ENCODE assay signal across 9 cellular contexts in the genomic region with DNA sequence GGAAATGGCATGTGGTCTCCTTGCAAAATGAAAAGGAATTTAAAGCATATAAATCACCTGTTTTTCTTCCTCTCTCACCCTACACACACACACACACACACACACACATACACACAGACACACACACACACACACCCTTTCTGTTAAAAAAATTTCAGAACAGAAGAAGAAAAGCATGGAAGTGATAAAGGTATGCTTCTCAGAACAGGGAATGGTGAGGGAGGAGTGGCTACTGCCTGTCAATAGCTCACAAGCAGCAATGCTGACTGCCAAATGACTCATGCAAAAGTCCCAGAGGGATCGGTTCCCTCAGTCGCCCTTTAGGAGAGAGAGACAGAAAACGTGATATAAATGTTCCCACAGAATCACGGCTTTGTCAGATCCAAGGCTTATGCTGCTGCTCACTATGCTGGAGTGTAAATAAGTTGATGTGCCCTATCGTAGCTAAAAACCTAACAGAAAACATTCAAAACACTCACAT.
DNase-seq lines count a peak whose midpoint lies in the region; ATAC-seq and TF ChIP-seq lines count a peak whose summit lies in the region.
"Had no signal": no experiment of that assay in that cellular context is flagged by ENCODE, and none has a peak within 500 bp of the region (broad histone marks: within the 10 kb centered on the region; RNA-seq: fewer than 3 reads in every experiment).

No MANE protein-coding gene starts in this region.

- no peaks in the 10 kb centered on the region for H4K20me1 ChIP-seq in mammary epithelial cell (ENCODE audit: insufficient read depth, low read length)

- in situ Hi-C loops in mammary epithelial cell (cut with MboI; ENCODE audit: low sequenced_read_pairs in 2 of 2), result no loop called here

- H3K27me3 ChIP-seq in mammary epithelial cell (ENCODE audit: insufficient read depth, low read length) (no peaks in the 10 kb centered on the region), uterus (no peaks in the 10 kb centered on the region)
- H3K27me3 ChIP-seq: neutrophil had no signal

- peak overlapping the region; percentile 88 for H3K27ac ChIP-seq in mammary epithelial cell (ENCODE audit: insufficient read depth, low read depth, low read length)
- no peak overlapping the region for H3K27ac ChIP-seq in uterus
- H3K27ac ChIP-seq: neutrophil had no signal

- 0% methylated on average over 4 of the region's 5 CpGs for WGBS in mammary epithelial cell (ENCODE audit: low coverage, missing lambda C conversion rate)

- CTCF ChIA-PET in mammary epithelial cell (lab: Charles Lee; ENCODE audit: low non-redundant PET), result interaction anchor here (0.6 to 0.7 kb wide), 2 partner anchors 13 to 1534 kb away, joined by 3 to 11 read pairs; no protein-coding TSS in a partner anchor

- peak overlapping the region; percentile 67 for H3K9ac ChIP-seq in mammary epithelial cell (ENCODE audit: insufficient read depth, low read length)

- H3K79me2 ChIP-seq in mammary epithelial cell (ENCODE audit: insufficient read depth, low read length), result no peaks in the 10 kb centered on the region

- peaks cover 23% of the 10 kb centered on the region for H3K4me1 ChIP-seq in mammary epithelial cell (ENCODE audit: insufficient read depth, low read length)
- no peaks in the 10 kb centered on the region for H3K4me1 ChIP-seq in uterus

- no TSS peak for BruUV-seq in mammary epithelial cell (replicated peaks; lab: Mats Ljungman, UMichigan)

- H3K4me3 ChIP-seq in mammary epithelial cell (replicated peaks in 1 of 3; ENCODE audit: insufficient read depth in 1 of 3, low read depth in 2 of 3, low read length in 3 of 3) (peak overlapping the region in 1 of 3 experiments; percentile 23), uterus (no peak overlapping the region)

- no peaks in the 10 kb centered on the region for H3K36me3 ChIP-seq in mammary epithelial cell (ENCODE audit: insufficient read depth, low read length)
- no peaks in the 10 kb centered on the region for H3K36me3 ChIP-seq in uterus
- H3K36me3 ChIP-seq: neutrophil had no signal

- H3K9me3 ChIP-seq in mammary epithelial cell (replicated peaks; ENCODE audit: insufficient read depth, low read length) (no peaks in the 10 kb centered on the region), uterus (no peaks in the 10 kb centered on the region)
- H3K9me3 ChIP-seq: neutrophil had no signal

- ATAC-seq in left colon, result peak; percentile 83
- ATAC-seq in GM21717 (IDR thresholded peaks at IDR 0.05; ENCODE audit: unreplicated experiment), result no peak

- dilution Hi-C loops in mammary epithelial cell (cut with HindIII; ENCODE audit: low sequenced_read_pairs), result no loop called here

- peak overlapping the region; percentile 57 for H2AFZ ChIP-seq in mammary epithelial cell (ENCODE audit: low read depth, low read length)

- TF ChIP-seq POLR2A in uterus (IDR thresholded peaks at IDR 0.05), result no peak

- H3K4me2 ChIP-seq in mammary epithelial cell (ENCODE audit: insufficient read depth, low read depth, low read length), result peak overlapping the region; percentile 83

- DNase-seq in DMS153 (lab: John Stamatoyannopoulos, UW) (peak; percentile 66), DMS153 treated with DMSO at 0.1 percent for 48 hours (lab: John Stamatoyannopoulos, UW; ENCODE audit: unreplicated experiment) (no peak), mammary epithelial cell (peak; percentile 94), left colon (peak in 1 of 2 donors; percentile 5), uterus (peak; percentile 17 to 25), activated gamma-delta T cell treated with Interleukin-2 at 50 U/mL for 16 hours (no peak)
- no peak for DNase-seq in stimulated activated naive CD4-positive, alpha-beta T cell treated with Interleukin-2 at 50 U/mL for 16 hours (lab: John Stamatoyannopoulos, UW)

- intact Hi-C loops in mammary epithelial cell (cut with micrococcal nuclease) (no loop called here), left colon (cut with DNase I, micrococcal nuclease) (no loop called here), uterus (cut with DNase I; ENCODE audit: low total_unique reads) (no loop called here)

- no peak for TF ChIP-seq CTCF in mammary epithelial cell (conservative IDR thresholded peaks at IDR 0.05 in 1 of 2, IDR thresholded peaks at IDR 0.05 in 1 of 2; ENCODE audit: extremely low read depth in 1 of 2, insufficient read depth in 1 of 2, low read depth in 1 of 2, low read length in 2 of 2)
- no peak for TF ChIP-seq CTCF in uterus (IDR thresholded peaks at IDR 0.05)

Comparison
In these comparisons a context has a peak if more than half of its experiments do, and no peak if none do; other contexts are left out.
1. DNase-seq: peak in DMS153 (single experiment), mammary epithelial cell (single experiment) and uterus (2 of 2); none in DMS153 treated with DMSO at 0.1 percent for 48 hours (single experiment), stimulated activated naive CD4-positive, alpha-beta T cell treated with Interleukin-2 at 50 U/mL for 16 hours (single experiment) and activated gamma-delta T cell treated with Interleukin-2 at 50 U/mL for 16 hours (single experiment).